29 cellular contexts compared by ENCODE assay signal in genomic region chr22:28358244-28358777, GRCh38.
"Had no signal": no experiment of that assay in that cellular context is flagged by ENCODE, and none has a peak within 500 bp of the region (broad histone marks: within the 10 kb centered on the region; RNA-seq: fewer than 3 reads in every experiment).

No MANE protein-coding gene starts in this region.

- H3K36me3 ChIP-seq: adrenal gland, ascending aorta, gastroesophageal sphincter, thoracic aorta, vagina, WERI-Rb-1 had no signal

- H3K27ac ChIP-seq: adrenal gland, ascending aorta, gastroesophageal sphincter, hepatocyte, parathyroid adenoma, psoas muscle, skin epidermis, thoracic aorta, vagina, WERI-Rb-1 had no signal

- H3K4me1 ChIP-seq: adrenal gland, ascending aorta, parathyroid adenoma, vagina had no signal

- H3K9me3 ChIP-seq: adrenal gland, ascending aorta, gastroesophageal sphincter, psoas muscle, thoracic aorta, vagina had no signal

- DNase-seq: activated CD4-positive, alpha-beta T cell treated with anti-CD3 and anti-CD28 coated beads for 48 hours; activated CD4-positive, alpha-beta T cell treated with anti-CD3 and anti-CD28 coated beads, Interleukin-2, amount 50 U/mL, for 48 hours; activated CD8-positive, alpha-beta memory T cell treated with anti-CD3 and anti-CD28 coated beads for 24 hours; activated effector memory CD4-positive, alpha-beta T cell treated with anti-CD3 and anti-CD28 coated beads, Interleukin-2, amount 50 U/mL, for 16 hours; activated naive CD4-positive, alpha-beta T cell treated with anti-CD3 and anti-CD28 coated beads for 36 hours; activated naive CD8-positive, alpha-beta T cell treated with anti-CD3 and anti-CD28 coated beads for 36 hours; adrenal gland; cortex of kidney; effector memory CD8-positive, alpha-beta T cell; islet precursor cell; midbrain; naive thymus-derived CD4-positive, alpha-beta T cell; occipital lobe; psoas muscle; stimulated activated CD4-positive, alpha-beta T cell treated with anti-CD3 and anti-CD28 coated beads, Interleukin-12 subunit alpha, Interleukin-12 subunit beta, amount 100 ng/mL, for 4 hours; stimulated activated CD4-positive, alpha-beta T cell treated with anti-CD3 and anti-CD28 coated beads, Interleukin-4, amount 100 ng/mL, for 24 hours; T-helper 9 cell; trophoblast cell; WERI-Rb-1 had no signal

- H3K27me3 ChIP-seq: adrenal gland, ascending aorta, gastroesophageal sphincter, hepatocyte, vagina had no signal

- ATAC-seq: activated CD4-positive, CD25-positive, alpha-beta regulatory T cell treated with anti-CD3 and anti-CD28 coated beads, Interleukin-2, amount 50 U/mL, for 24 hours; effector memory CD8-positive, alpha-beta T cell; gastroesophageal sphincter; naive thymus-derived CD4-positive, alpha-beta T cell; sciatic nerve; stimulated activated effector memory CD8-positive, alpha-beta T cell treated with anti-CD3 and anti-CD28 coated beads, Interleukin-12 subunit alpha, Interleukin-12 subunit beta, amount 100 ng/mL, for 72 hours had no signal

- H3K4me3 ChIP-seq: adrenal gland, ascending aorta, gastroesophageal sphincter, hepatocyte, psoas muscle, skin epidermis, thoracic aorta, vagina had no signal
